In genomic region chr11:20865161-20865560, GRCh38 we compare ENCODE assay signal across 23 cellular contexts.
"Had no signal": no experiment of that assay in that cellular context is flagged by ENCODE, and none has a peak within 500 bp of the region (broad histone marks: within the 10 kb centered on the region; RNA-seq: fewer than 3 reads in every experiment).

No MANE protein-coding gene starts in this region.

- H3K36me3 ChIP-seq: colonic mucosa, esophagus squamous epithelium, gastrocnemius medialis, gastroesophageal sphincter, heart left ventricle, heart right ventricle had no signal

- H3K27ac ChIP-seq: colonic mucosa, coronary artery, dorsolateral prefrontal cortex, epithelial cell of prostate, esophagus squamous epithelium, foreskin keratinocyte, gastrocnemius medialis, gastroesophageal sphincter, heart left ventricle, heart right ventricle had no signal

- H3K27me3 ChIP-seq: colonic mucosa, dorsolateral prefrontal cortex, esophagus squamous epithelium, foreskin keratinocyte, gastrocnemius medialis, gastroesophageal sphincter, heart left ventricle, heart right ventricle had no signal

- ATAC-seq: effector memory CD8-positive, alpha-beta T cell; esophagus mucosa; foreskin keratinocyte; gastrocnemius medialis; gastroesophageal sphincter; heart left ventricle; heart right ventricle had no signal

- H3K4me1 ChIP-seq: colonic mucosa, esophagus squamous epithelium, foreskin keratinocyte, gastrocnemius medialis, gastroesophageal sphincter, heart left ventricle, heart right ventricle had no signal

- DNase-seq: colonic mucosa; cortex of kidney; dermis blood vessel endothelial cell; dorsolateral prefrontal cortex; effector CD4-positive, alpha-beta T cell; effector CD8-positive, alpha-beta T cell; effector memory CD4-positive, alpha-beta T cell; effector memory CD8-positive, alpha-beta T cell; endodermal cell; erythroblast; esophagus squamous epithelium; foreskin fibroblast; foreskin keratinocyte; foreskin melanocyte; gastrocnemius medialis; glutamatergic neuron; head of caudate nucleus; heart left ventricle; heart right ventricle had no signal

- H3K9me3 ChIP-seq: colonic mucosa, esophagus squamous epithelium, gastrocnemius medialis, gastroesophageal sphincter, heart left ventricle, heart right ventricle had no signal

- H3K4me3 ChIP-seq: colonic mucosa, coronary artery, dorsolateral prefrontal cortex, esophagus squamous epithelium, gastrocnemius medialis, gastroesophageal sphincter, heart left ventricle, heart right ventricle had no signal
